Comparison of ENCODE assay signal across 34 cellular contexts in genomic region chr4:95921470-95921869, GRCh38.
"Had no signal": no experiment of that assay in that cellular context is flagged by ENCODE, and none has a peak within 500 bp of the region (broad histone marks: within the 10 kb centered on the region; RNA-seq: fewer than 3 reads in every experiment).

No MANE protein-coding gene starts in this region.

- H3K9me3 ChIP-seq: MG63 had no signal

- H3K27ac ChIP-seq: KMS-11 had no signal

- H3K9ac ChIP-seq: KMS-11 had no signal

- H3K4me3 ChIP-seq: MG63 had no signal

- H3K27me3 ChIP-seq: MG63 had no signal

- H3K36me3 ChIP-seq: MG63 had no signal

- H3K4me2 ChIP-seq: KMS-11 had no signal

- DNase-seq: Karpas-422, Kasumi-1, MG63, MM.1S, MV-4-11, NCI-H1048, NCI-H1092, NCI-H1092 treated with DMSO at 0.1 percent for 48 hours, NCI-H1105, NCI-H1105 treated with DMSO at 0.1 percent for 48 hours, NCI-H1417, NCI-H1417 treated with DMSO at 0.1 percent for 48 hours, NCI-H1436, NCI-H1436 treated with DMSO at 0.1 percent for 48 hours, NCI-H146, NCI-H1694, NCI-H1694 treated with DMSO at 0.1 percent for 48 hours, NCI-H187, NCI-H187 treated with DMSO at 0.1 percent for 48 hours, NCI-H1930, NCI-H2029, NCI-H2029 treated with DMSO at 0.1 percent for 48 hours, NCI-H2081, NCI-H2081 treated with DMSO at 0.1 percent for 48 hours, NCI-H2107, NCI-H2171, NCI-H2171 treated with DMSO at 0.1 percent for 48 hours, NCI-H2227 treated with DMSO at 0.1 percent for 48 hours, NCI-H226, NCI-H345, NCI-H446, NCI-H446 treated with DMSO at 0.1 percent for 48 hours, NCI-H510A had no signal
